Comparison of ENCODE assay signal across 8 cellular contexts in the genomic region with DNA sequence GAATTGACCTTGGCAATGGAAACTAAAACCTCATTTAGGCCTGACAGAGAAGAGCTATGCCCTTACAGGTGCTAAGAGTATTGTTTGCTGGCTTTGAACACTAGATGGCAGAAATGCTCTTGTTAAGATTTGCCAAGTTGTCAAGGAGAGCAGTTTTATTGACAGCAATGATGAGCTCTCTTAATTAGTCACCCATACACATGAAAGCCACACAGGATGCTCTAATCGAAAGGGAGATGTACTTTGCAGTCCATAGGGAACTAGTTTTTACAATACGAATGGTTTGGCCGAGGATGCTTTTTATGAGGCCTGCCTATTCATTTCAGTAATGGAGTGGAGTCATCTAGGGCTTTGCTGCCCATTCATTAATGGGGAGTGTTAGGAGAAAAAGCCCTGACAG. TPM values are rescaled to one million over a fixed set of nuclear protein-coding genes. Genes with fewer than 3 reads are reported as not detected.
DNase-seq lines count a peak whose midpoint lies in the region; ATAC-seq and TF ChIP-seq lines count a peak whose summit lies in the region.

No MANE protein-coding gene starts in this region.

- no peaks in the 10 kb centered on the region for H3K9me3 ChIP-seq in DND-41 (ENCODE audit: insufficient read depth, low read length, severe bottlenecking)
- no peaks in the 10 kb centered on the region for H3K9me3 ChIP-seq in parathyroid adenoma (ENCODE audit: control insufficient read depth, low read length)

- H3K4me3 Mint-ChIP-seq in endothelial cell (ENCODE audit: unreplicated experiment), result no peak overlapping the region

- TF ChIP-seq CTCF in DND-41 (IDR thresholded peaks at IDR 0.05; ENCODE audit: borderline replicate concordance, extremely low read depth, low read length, poor library complexity, severe bottlenecking) (peak; percentile 70), endothelial cell (IDR thresholded peaks at IDR 0.05; ENCODE audit: unreplicated experiment) (peak; percentile 20), parathyroid adenoma (IDR thresholded peaks at IDR 0.05) (peak; percentile 63), lower leg skin (IDR thresholded peaks at IDR 0.05) (no peak)

- H3K27ac ChIP-seq in DND-41 (ENCODE audit: low read length) (no peak overlapping the region), parathyroid adenoma (no peak overlapping the region)

- H3K27me3 ChIP-seq in DND-41 (ENCODE audit: insufficient read depth, low read length, poor library complexity), result no peaks in the 10 kb centered on the region
- H3K27me3 ChIP-seq in parathyroid adenoma (ENCODE audit: control insufficient read depth, insufficient read depth, low read length), result no peaks in the 10 kb centered on the region

- H3K79me2 ChIP-seq in DND-41 (ENCODE audit: insufficient read depth, low read length) (no peaks in the 10 kb centered on the region), parathyroid adenoma (no peaks in the 10 kb centered on the region)

- no peaks in the 10 kb centered on the region for H4K20me1 ChIP-seq in DND-41 (ENCODE audit: insufficient read depth, low read length)

- H3K4me1 ChIP-seq in DND-41 (ENCODE audit: insufficient read depth, low read length) (peaks cover 22% of the 10 kb centered on the region), parathyroid adenoma (peaks cover 10% of the 10 kb centered on the region)

- H3K27me3 Mint-ChIP-seq in endothelial cell (ENCODE audit: unreplicated experiment), result no peaks in the 10 kb centered on the region

- H3K9ac ChIP-seq in DND-41 (ENCODE audit: low read depth, low read length), result no peak overlapping the region
- H3K9ac ChIP-seq in parathyroid adenoma, result no peak overlapping the region

- no peaks in the 10 kb centered on the region for H3K9me3 Mint-ChIP-seq in endothelial cell (ENCODE audit: unreplicated experiment)

- intact Hi-C loops in lower leg skin (cut with DNase I; ENCODE audit: low total_unique reads), result no loop called here

- H3K36me3 ChIP-seq in DND-41 (ENCODE audit: insufficient read depth, low read length) (no peaks in the 10 kb centered on the region), parathyroid adenoma (ENCODE audit: control insufficient read depth, insufficient read depth, low read length) (no peaks in the 10 kb centered on the region)

- no peak overlapping the region for H3K4me3 ChIP-seq in DND-41 (ENCODE audit: low read depth in 1 of 2, low read length in 2 of 2)
- H3K4me3 ChIP-seq in parathyroid adenoma (ENCODE audit: low read depth, low read length), result no peak overlapping the region
- no peak overlapping the region for H3K4me3 ChIP-seq in lower leg skin (ENCODE audit: low read depth, poor library complexity, severe bottlenecking)

- H3K4me2 ChIP-seq in DND-41 (ENCODE audit: insufficient read depth, low read length) (no peak overlapping the region), parathyroid adenoma (ENCODE audit: low read length) (no peak overlapping the region)

- WGBS in lower leg skin, 2 donors, result 28 to 30% methylated on average over 3 of the region's 3 CpGs

- DNase-seq in DND-41 (peak; percentile 15), GM19240 (ENCODE audit: insufficient read length, low spot score) (peak; percentile 5), NCI-H748 (lab: John Stamatoyannopoulos, UW; ENCODE audit: unreplicated experiment) (peak; percentile 79), endothelial cell (ENCODE audit: low spot score) (peak; percentile 21), lower leg skin (ENCODE audit: low spot score in 2 of 2) (no peak)
- no peak for DNase-seq in activated CD4-positive, CD25-positive, alpha-beta regulatory T cell (lab: John Stamatoyannopoulos, UW)

- ATAC-seq in DND-41 (ENCODE audit: insufficient read depth, low read depth), result peak; percentile 64
- peak; percentile 98 for ATAC-seq in HG03097 (IDR thresholded peaks at IDR 0.05; ENCODE audit: low FRiP score, unreplicated experiment)

- no peaks in the 10 kb centered on the region for H3K4me1 Mint-ChIP-seq in endothelial cell (ENCODE audit: unreplicated experiment)

- no peaks in the 10 kb centered on the region for H3K36me3 Mint-ChIP-seq in endothelial cell (ENCODE audit: low read depth, unreplicated experiment)

- TF ChIP-seq POLR2A in lower leg skin (IDR thresholded peaks at IDR 0.05), result no peak

- H2AFZ ChIP-seq in DND-41 (ENCODE audit: low read depth, low read length) (no peak overlapping the region), parathyroid adenoma (peak overlapping the region; percentile 60)

- H3K27ac Mint-ChIP-seq in endothelial cell (ENCODE audit: unreplicated experiment), result no peak overlapping the region

RNA-seq across cellular contexts. Expression of gene MBL2, which starts 45.4 kb away (rescaled TPM):
- total RNA-seq in endothelial cell (ENCODE audit: unreplicated experiment) (not detected), lower leg skin (not detected)

Comparison
In these comparisons a context has a peak if more than half of its experiments do, and no peak if none do; other contexts are left out.
1. DNase-seq: peak in DND-41 (single experiment), GM19240 (single experiment), NCI-H748 (single experiment) and endothelial cell (single experiment); none in lower leg skin (0 of 2) and activated CD4-positive, CD25-positive, alpha-beta regulatory T cell (0 of 4).
2. CTCF ChIP-seq: peak in DND-41 (single experiment), endothelial cell (single experiment) and parathyroid adenoma (single experiment); none in lower leg skin (0 of 3).